8 cellular contexts compared by ENCODE assay signal in the genomic region with DNA sequence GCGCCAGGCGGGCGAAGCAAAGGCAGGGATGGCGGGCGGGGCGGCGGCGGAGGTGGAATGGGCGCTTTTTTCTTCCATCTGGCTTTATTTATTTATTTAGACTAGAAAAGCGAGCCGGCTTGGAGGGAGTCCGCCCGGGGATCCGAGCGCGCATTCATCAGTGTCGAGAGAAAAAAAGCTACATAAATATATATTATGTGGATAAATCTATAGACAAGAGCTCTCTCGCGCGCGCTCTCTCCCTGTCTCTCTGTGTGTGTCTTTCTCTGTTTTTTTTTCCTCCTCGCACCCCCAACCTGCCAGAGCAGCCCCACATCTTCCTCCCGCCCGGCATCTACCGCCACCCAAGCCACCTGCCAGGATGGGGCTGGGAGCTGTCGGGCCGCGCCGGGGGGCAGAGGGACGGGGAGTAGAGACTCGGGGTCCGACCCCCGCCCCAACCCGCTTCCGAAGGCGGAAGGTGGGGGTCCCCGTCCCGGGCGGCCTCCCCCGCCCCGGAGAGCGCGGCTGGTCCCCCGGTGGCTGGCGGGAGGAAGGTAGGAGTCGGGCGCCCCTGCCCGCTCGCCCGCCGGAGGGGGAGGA. TPM values are rescaled to one million over a fixed set of nuclear protein-coding genes. Genes with fewer than 3 reads are reported as not detected.
DNase-seq lines count a peak whose midpoint lies in the region; ATAC-seq and TF ChIP-seq lines count a peak whose summit lies in the region.

No MANE protein-coding gene starts in this region.

- H3K4me3 Mint-ChIP-seq in natural killer cell, result no peak overlapping the region

- H3K4me3 ChIP-seq in HCT116 (replicated peaks in 1 of 2; ENCODE audit: low read depth in 1 of 2, low read length in 2 of 2) (no peak overlapping the region), right atrium auricular region (peak overlapping the region; percentile 37 to 58), smooth muscle cell (peak overlapping the region; percentile 55)

- CTCF ChIA-PET in HCT116 (lab: Charles Lee), result no interaction called here

- H3K27me3 ChIP-seq in HCT116 (ENCODE audit: insufficient read depth, low read length) (peaks cover 17% of the 10 kb centered on the region), right atrium auricular region (peaks cover 19 to 26% of the 10 kb centered on the region in 2 donors), smooth muscle cell (ENCODE audit: low read depth) (peaks cover 88% of the 10 kb centered on the region)

- RAD21 ChIA-PET in HCT116 (lab: Charles Lee; ENCODE audit: low non-redundant PET in 1 of 2, low total read pairs in 2 of 2, uncharacterized antibody in 2 of 2, unreplicated experiment in 2 of 2), result no interaction called here

- no peak for ATAC-seq in HCT116
- ATAC-seq in natural killer cell, result no peak
- no peak for ATAC-seq in GM21723 (IDR thresholded peaks at IDR 0.05; ENCODE audit: unreplicated experiment)
- ATAC-seq in HG03097 (IDR thresholded peaks at IDR 0.05; ENCODE audit: low FRiP score, unreplicated experiment), result no peak

- no peak for TF ChIP-seq RAD21 in HCT116 (IDR thresholded peaks at IDR 0.05; ENCODE audit: low read depth)

- H3K9me3 Mint-ChIP-seq in natural killer cell, result peaks cover 2 to 4% of the 10 kb centered on the region in 2 donors

- no peaks in the 10 kb centered on the region for H3F3A ChIP-seq in smooth muscle cell (ENCODE audit: low read depth)

- no peak for TF ChIP-seq POLR2A in HCT116 (IDR thresholded peaks at IDR 0.05; ENCODE audit: borderline replicate concordance, extremely low read depth, insufficient read depth, insufficient read length)

- peak overlapping the region; percentile 46 for H3K4me2 ChIP-seq in HCT116 (ENCODE audit: low read length)
- H3K4me2 ChIP-seq in smooth muscle cell, result peak overlapping the region; percentile 95

- H3K4me1 ChIP-seq in HCT116 (ENCODE audit: control insufficient read depth in 1 of 2, insufficient read depth in 2 of 2, low read length in 2 of 2) (no peaks in the 10 kb centered on the region), right atrium auricular region (peaks cover 0 to 25% of the 10 kb centered on the region in 2 donors), smooth muscle cell (ENCODE audit: low read depth) (peaks cover 22% of the 10 kb centered on the region)

- intact Hi-C loops in HCT116 (cut with micrococcal nuclease) (no loop called here), natural killer cell (cut with micrococcal nuclease) (no loop called here)

- BruUV-seq in HCT116 (replicated peaks; lab: Mats Ljungman, UMichigan), result no TSS peak

- no peak overlapping the region for H3K27ac ChIP-seq in HCT116 (ENCODE audit: low read depth, low read length)
- H3K27ac ChIP-seq in VCaP, result peak overlapping the region; percentile 86
- H3K27ac ChIP-seq in right atrium auricular region, result no peak overlapping the region
- H3K27ac ChIP-seq in smooth muscle cell (ENCODE audit: low read depth), result no peak overlapping the region

- H2AFZ ChIP-seq in HCT116 (ENCODE audit: low read depth, low read length, poor library complexity, severe bottlenecking) (no peak overlapping the region), smooth muscle cell (ENCODE audit: low read depth) (peak overlapping the region; percentile 16)

- POLR2A ChIA-PET in HCT116 (lab: Charles Lee), result no interaction called here

- H3K9me3 ChIP-seq in HCT116 (ENCODE audit: control insufficient read depth in 1 of 2, insufficient read depth in 1 of 2, low read depth in 1 of 2, low read length in 2 of 2) (no peaks in the 10 kb centered on the region), right atrium auricular region (no peaks in the 10 kb centered on the region), smooth muscle cell (replicated peaks; ENCODE audit: low read depth) (no peaks in the 10 kb centered on the region)

- no peaks in the 10 kb centered on the region for H3K36me3 Mint-ChIP-seq in natural killer cell

- H3K79me2 ChIP-seq in HCT116 (ENCODE audit: insufficient read depth, low read length) (no peaks in the 10 kb centered on the region), smooth muscle cell (ENCODE audit: low read depth) (no peaks in the 10 kb centered on the region)

- TF ChIP-seq CTCF in HCT116 (IDR thresholded peaks at IDR 0.05 in 2 of 3, conservative IDR thresholded peaks at IDR 0.05 in 1 of 3; ENCODE audit: borderline replicate concordance in 1 of 3, insufficient read depth in 1 of 3, low read depth in 2 of 3, low read length in 2 of 3) (no peak), VCaP (conservative IDR thresholded peaks at IDR 0.05) (no peak), right atrium auricular region (IDR thresholded peaks at IDR 0.05) (no peak), smooth muscle cell (IDR thresholded peaks at IDR 0.05; ENCODE audit: borderline replicate concordance, insufficient read depth, poor library complexity, severe bottlenecking) (no peak), natural killer cell (IDR thresholded peaks at IDR 0.05) (no peak)

- H3K4me1 Mint-ChIP-seq in natural killer cell, result peaks cover 5% of the 10 kb centered on the region in 2 donors

- 2% methylated on average over 46 of the region's 51 CpGs for WGBS in smooth muscle cell (ENCODE audit: low lambda C conversion rate)

- no peaks in the 10 kb centered on the region for H4K20me1 ChIP-seq in HCT116 (ENCODE audit: insufficient read depth)
- H4K20me1 ChIP-seq in smooth muscle cell (ENCODE audit: low read depth), result no peaks in the 10 kb centered on the region

- H3K9ac ChIP-seq in HCT116 (ENCODE audit: low read length) (no peak overlapping the region), smooth muscle cell (ENCODE audit: low read depth) (no peak overlapping the region)

- no peak overlapping the region for H3K27ac Mint-ChIP-seq in natural killer cell

- DNase-seq in HCT116 (ENCODE audit: low read depth, low spot score) (no peak), right atrium auricular region (ENCODE audit: low spot score) (no peak), smooth muscle cell (lab: John Stamatoyannopoulos, UW; ENCODE audit: unreplicated experiment) (no peak), natural killer cell (no peak)
- DNase-seq in central memory CD4-positive, alpha-beta T cell, result no peak

- peaks cover 50 to 70% of the 10 kb centered on the region in 2 donors for H3K27me3 Mint-ChIP-seq in natural killer cell (ENCODE audit: low read depth in 2 of 2)

- H3K36me3 ChIP-seq in HCT116 (ENCODE audit: control insufficient read depth in 1 of 2, insufficient read depth in 2 of 2, low read length in 2 of 2), result no peaks in the 10 kb centered on the region
- H3K36me3 ChIP-seq in right atrium auricular region, result no peaks in the 10 kb centered on the region
- no peaks in the 10 kb centered on the region for H3K36me3 ChIP-seq in smooth muscle cell (ENCODE audit: low read depth)

- H3K9me2 ChIP-seq in HCT116 (ENCODE audit: insufficient read depth), result no peaks in the 10 kb centered on the region

TF ChIP-seq in HCT116, 20 proteins besides CTCF, POLR2A, EP300 and RAD21 (continues in another document):
- TF ChIP-seq FOSL1 (IDR thresholded peaks at IDR 0.05; ENCODE audit: low read depth) (no peak), REST (IDR thresholded peaks at IDR 0.05; ENCODE audit: low read depth) (no peak), ZBTB33 (IDR thresholded peaks at IDR 0.05; ENCODE audit: extremely low read depth, insufficient replicate concordance, low read length) (no peak), ELF1 (IDR thresholded peaks at IDR 0.05; ENCODE audit: borderline replicate concordance, low read depth) (no peak)
- TF ChIP-seq, protein P1, sequence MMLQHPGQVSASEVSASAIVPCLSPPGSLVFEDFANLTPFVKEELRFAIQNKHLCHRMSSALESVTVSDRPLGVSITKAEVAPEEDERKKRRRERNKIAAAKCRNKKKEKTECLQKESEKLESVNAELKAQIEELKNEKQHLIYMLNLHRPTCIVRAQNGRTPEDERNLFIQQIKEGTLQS (IDR thresholded peaks at IDR 0.05), result no peak

RNA-seq across cellular contexts. Expression of gene CELF4, which starts 1.0 kb away (rescaled TPM):
- total RNA-seq in HCT116 (2021; ENCODE audit: unreplicated experiment) (not detected), right atrium auricular region (1 to 10 TPM in 1 of 2 donors, under 1 TPM in 1; 0.22 to 3.9 TPM), smooth muscle cell (0.40 TPM in 1 of 2 replicates, not detected in the other), natural killer cell (not detected)
- polyA plus RNA-seq in HCT116 (2012), result 0.05 TPM in 1 of 2 replicates, not detected in the other
- not detected in 2 replicates for polyA plus RNA-seq in smooth muscle cell

Comparison
In these comparisons a context has a peak if more than half of its experiments do, and no peak if none do; other contexts are left out.
1. H3K4me3 ChIP-seq: peak in right atrium auricular region (2 of 2) and smooth muscle cell (single experiment); none in HCT116 (0 of 2).